In genomic region chr6:136129365-136129764, GRCh38 we compare ENCODE assay signal across 28 cellular contexts.
DNase-seq lines count a peak whose midpoint lies in the region; ATAC-seq, FAIRE-seq and TF ChIP-seq lines count a peak whose summit lies in the region.
"Had no signal": no experiment of that assay in that cellular context is flagged by ENCODE, and none has a peak within 500 bp of the region (broad histone marks: within the 10 kb centered on the region; RNA-seq: fewer than 3 reads in every experiment).

No MANE protein-coding gene starts in this region.

- H3K27me3 ChIP-seq in right atrium auricular region (no peaks in the 10 kb centered on the region), body of pancreas (no peaks in the 10 kb centered on the region)

- intact Hi-C loops in Right ventricle myocardium inferior (cut with DNase I) (no loop called here), body of pancreas (cut with DNase I) (no loop called here), kidney (cut with DNase I) (no loop called here)

- no peaks in the 10 kb centered on the region for H3K9me3 Mint-ChIP-seq in T-helper 2 cell treated with Interferon-gamma antibody and Interleukin-4, amounts not matched to agents 5 μg/mL and 100 μg/mL, for 36 hours
- no peaks in the 10 kb centered on the region for H3K9me3 Mint-ChIP-seq in progenitor cell of endocrine pancreas (ENCODE audit: low read depth)
- H3K9me3 Mint-ChIP-seq: activated CD4-positive, alpha-beta T cell treated with anti-CD3 and anti-CD28 coated beads, Interleukin-2, amount 10 ng/mL, durations not matched to agents 24 days and 14 days; HFFc6; stimulated activated naive CD8-positive, alpha-beta T cell treated with anti-CD3 and anti-CD28 coated beads, Interleukin-15, Interleukin-2, amounts not matched to agents 100 ng/mL and 50 ng/mL, for 24 hours had no signal

- no peaks in the 10 kb centered on the region for H3K4me1 Mint-ChIP-seq in T-helper 2 cell treated with Interferon-gamma antibody and Interleukin-4, amounts not matched to agents 5 μg/mL and 100 μg/mL, for 36 hours (ENCODE audit: low read depth)
- peaks cover 8% of the 10 kb centered on the region for H3K4me1 Mint-ChIP-seq in progenitor cell of endocrine pancreas (ENCODE audit: low read depth)
- H3K4me1 Mint-ChIP-seq: activated CD4-positive, alpha-beta T cell treated with anti-CD3 and anti-CD28 coated beads, Interleukin-2, amount 10 ng/mL, durations not matched to agents 24 days and 14 days; activated naive CD8-positive, alpha-beta T cell treated with anti-CD3 and anti-CD28 coated beads, Interleukin-2, amount 50 U/mL, for 24 hours; T-helper 17 cell had no signal

- no peak for TF ChIP-seq POLR2A in body of pancreas (IDR thresholded peaks at IDR 0.05)

- peaks cover 0 to 19% of the 10 kb centered on the region in 2 donors for H3K4me1 ChIP-seq in right atrium auricular region
- H3K4me1 ChIP-seq in body of pancreas: no peaks in the 10 kb centered on the region
- peaks cover 0 to 7% of the 10 kb centered on the region in 2 donors for H3K4me1 ChIP-seq in kidney (ENCODE audit: control insufficient read depth in 1 of 2, insufficient read depth in 1 of 2, low read depth in 1 of 2, low read length in 2 of 2)
- H3K4me1 ChIP-seq: psoas muscle had no signal

- H3K4me3 Mint-ChIP-seq in T-helper 2 cell treated with Interferon-gamma antibody and Interleukin-4, amounts not matched to agents 5 μg/mL and 100 μg/mL, for 36 hours: no peak overlapping the region
- H3K4me3 Mint-ChIP-seq in progenitor cell of endocrine pancreas (ENCODE audit: low read depth): no peak overlapping the region
- H3K4me3 Mint-ChIP-seq: activated CD4-positive, alpha-beta T cell treated with anti-CD3 and anti-CD28 coated beads, Interleukin-2, amount 10 ng/mL, durations not matched to agents 24 days and 14 days; activated naive CD8-positive, alpha-beta T cell treated with anti-CD3 and anti-CD28 coated beads, Interleukin-2, amount 50 U/mL, for 24 hours; activated T-cell treated with anti-CD3 and anti-CD28 coated beads, Interleukin-2, amount 50 U/mL, for 4 hours; CD4-positive, CD25-positive, alpha-beta regulatory T cell; HFFc6; stimulated activated naive CD8-positive, alpha-beta T cell treated with anti-CD3 and anti-CD28 coated beads, Interleukin-15, Interleukin-2, amounts not matched to agents 100 ng/mL and 50 ng/mL, for 24 hours; T-helper 17 cell had no signal

- H3K4me3 ChIP-seq in right atrium auricular region: no peak overlapping the region
- no peak overlapping the region for H3K4me3 ChIP-seq in body of pancreas
- no peak overlapping the region for H3K4me3 ChIP-seq in kidney (ENCODE audit: low read length in 2 of 2)
- H3K4me3 ChIP-seq: GM12878, psoas muscle, skin epidermis had no signal

- 55 to 83% methylated on average over 3 of the region's 3 CpGs for WGBS in body of pancreas, 2 donors

- H3K9me3 ChIP-seq in right atrium auricular region: no peaks in the 10 kb centered on the region
- H3K9me3 ChIP-seq in body of pancreas: no peaks in the 10 kb centered on the region
- H3K9me3 ChIP-seq in kidney (ENCODE audit: control insufficient read depth in 1 of 2, low read length in 2 of 2): no peaks in the 10 kb centered on the region
- H3K9me3 ChIP-seq: psoas muscle had no signal

- no peak for DNase-seq in Right ventricle myocardium inferior (ENCODE audit: missing footprints)
- no peak for DNase-seq in right atrium auricular region (ENCODE audit: low spot score)
- DNase-seq in body of pancreas: no peak
- DNase-seq in kidney: peak; percentile 28
- peak; percentile 10 for DNase-seq in smooth muscle cell of the brain vasculature (ENCODE audit: low read depth, low spot score)
- no peak for DNase-seq in caudate nucleus (lab: John Stamatoyannopoulos, UW)
- DNase-seq in T-helper 2 cell treated with Interferon-gamma antibody and Interleukin-4, amounts not matched to agents 5 μg/mL and 100 μg/mL, for 36 hours (ENCODE audit: low spot score): no peak
- DNase-seq in progenitor cell of endocrine pancreas (ENCODE audit: low spot score, unreplicated experiment): no peak
- DNase-seq: 8988T; activated CD4-positive, alpha-beta T cell treated with anti-CD3 and anti-CD28 coated beads, Interleukin-2, amount 10 ng/mL, durations not matched to agents 24 days and 14 days; activated naive CD8-positive, alpha-beta T cell treated with anti-CD3 and anti-CD28 coated beads, Interleukin-2, amount 50 U/mL, for 24 hours; activated T-cell treated with anti-CD3 and anti-CD28 coated beads, Interleukin-2, amount 50 U/mL, for 4 hours; CD4-positive, CD25-positive, alpha-beta regulatory T cell; EL; glutamatergic neuron; GOT3; HFFc6; Karpas-422; mesenchymal stem cell; NCI-H1092 treated with DMSO at 0.1 percent for 48 hours; NCI-H187 treated with DMSO at 0.1 percent for 48 hours; NCI-H526 treated with DMSO at 0.1 percent for 48 hours; psoas muscle; T-helper 17 cell had no signal

- no peak overlapping the region for H3K27ac Mint-ChIP-seq in T-helper 2 cell treated with Interferon-gamma antibody and Interleukin-4, amounts not matched to agents 5 μg/mL and 100 μg/mL, for 36 hours
- no peak overlapping the region for H3K27ac Mint-ChIP-seq in progenitor cell of endocrine pancreas
- H3K27ac Mint-ChIP-seq: activated CD4-positive, alpha-beta T cell treated with anti-CD3 and anti-CD28 coated beads, Interleukin-2, amount 10 ng/mL, durations not matched to agents 24 days and 14 days; activated naive CD8-positive, alpha-beta T cell treated with anti-CD3 and anti-CD28 coated beads, Interleukin-2, amount 50 U/mL, for 24 hours; CD4-positive, CD25-positive, alpha-beta regulatory T cell; HFFc6; stimulated activated naive CD8-positive, alpha-beta T cell treated with anti-CD3 and anti-CD28 coated beads, Interleukin-15, Interleukin-2, amounts not matched to agents 100 ng/mL and 50 ng/mL, for 24 hours; T-helper 17 cell had no signal

- ATAC-seq in Right ventricle myocardium inferior (peak; percentile 41), body of pancreas (peak; percentile 21)
- ATAC-seq: activated naive CD8-positive, alpha-beta T cell treated with anti-CD3 and anti-CD28 coated beads, Interleukin-2, amount 50 U/mL, for 24 hours; activated T-cell treated with anti-CD3 and anti-CD28 coated beads, Interleukin-2, amount 50 U/mL, for 4 hours; GM12878; psoas muscle; T-helper 17 cell had no signal

- H3K36me3 ChIP-seq in right atrium auricular region: no peaks in the 10 kb centered on the region
- no peaks in the 10 kb centered on the region for H3K36me3 ChIP-seq in body of pancreas (replicated peaks in 1 of 2; ENCODE audit: insufficient read depth in 1 of 2, low read depth in 2 of 2)
- no peaks in the 10 kb centered on the region for H3K36me3 ChIP-seq in kidney (ENCODE audit: control insufficient read depth in 1 of 2, insufficient read depth in 2 of 2, low read length in 2 of 2)

- H3K9ac ChIP-seq in kidney (ENCODE audit: low read length in 2 of 2): no peak overlapping the region

- H3K36me3 Mint-ChIP-seq in T-helper 2 cell treated with Interferon-gamma antibody and Interleukin-4, amounts not matched to agents 5 μg/mL and 100 μg/mL, for 36 hours (ENCODE audit: low read depth): peaks cover 6% of the 10 kb centered on the region
- H3K36me3 Mint-ChIP-seq in progenitor cell of endocrine pancreas (ENCODE audit: insufficient read depth): no peaks in the 10 kb centered on the region
- H3K36me3 Mint-ChIP-seq: CD4-positive, CD25-positive, alpha-beta regulatory T cell had no signal

- H3K27ac ChIP-seq in right atrium auricular region (no peak overlapping the region), body of pancreas (no peak overlapping the region), kidney (ENCODE audit: low read depth in 2 of 2, low read length in 2 of 2) (no peak overlapping the region), caudate nucleus (ENCODE audit: low read depth, low read length) (no peak overlapping the region)
- H3K27ac ChIP-seq: HL-60, psoas muscle, skin epidermis had no signal

- no peak for FAIRE-seq in kidney (lab: Jason Lieb, UNC)
- FAIRE-seq: GM12878 had no signal

- TF ChIP-seq CTCF in right atrium auricular region (IDR thresholded peaks at IDR 0.05): no peak
- no peak for TF ChIP-seq CTCF in body of pancreas (IDR thresholded peaks at IDR 0.05)
- TF ChIP-seq CTCF in kidney (IDR thresholded peaks at IDR 0.05; ENCODE audit: borderline replicate concordance, extremely low read depth, insufficient read depth): no peak
- no peak for TF ChIP-seq CTCF in progenitor cell of endocrine pancreas (IDR thresholded peaks at IDR 0.05; ENCODE audit: unreplicated experiment)

- peaks cover 2% of the 10 kb centered on the region for H3K27me3 Mint-ChIP-seq in T-helper 2 cell treated with Interferon-gamma antibody and Interleukin-4, amounts not matched to agents 5 μg/mL and 100 μg/mL, for 36 hours (ENCODE audit: low read depth)
- H3K27me3 Mint-ChIP-seq in progenitor cell of endocrine pancreas: no peaks in the 10 kb centered on the region
- H3K27me3 Mint-ChIP-seq: stimulated activated naive CD8-positive, alpha-beta T cell treated with anti-CD3 and anti-CD28 coated beads, Interleukin-15, Interleukin-2, amounts not matched to agents 100 ng/mL and 50 ng/mL, for 24 hours had no signal

Comparison
In these comparisons a context has a peak if more than half of its experiments do, and no peak if none do; other contexts are left out.
1. DNase-seq: peak in kidney (single experiment) and smooth muscle cell of the brain vasculature (single experiment); none in Right ventricle myocardium inferior (single experiment), right atrium auricular region (single experiment), body of pancreas (0 of 4), caudate nucleus (0 of 61), T-helper 2 cell treated with Interferon-gamma antibody and Interleukin-4, amounts not matched to agents 5 μg/mL and 100 μg/mL, for 36 hours (single experiment) and progenitor cell of endocrine pancreas (single experiment).